1 cellular context compared by ENCODE assay signal in genomic region chr16:88507231-88507743, GRCh38.
TF ChIP-seq lines count a peak whose summit lies in the region.

No MANE protein-coding gene starts in this region.

TF ChIP-seq in HepG2, 621 proteins besides CTCF, POLR2A, EP300 and RAD21 (continued from another document and continues in another):
- TF ChIP-seq ZNF792 (CRISPR knock-in tag; IDR thresholded peaks at IDR 0.05) (no peak), SMARCC2 (IDR thresholded peaks at IDR 0.05) (no peak), HIVEP1 (CRISPR knock-in tag; IDR thresholded peaks at IDR 0.05) (no peak), MAFG (CRISPR knock-in tag; IDR thresholded peaks at IDR 0.05) (no peak), PHF21A (CRISPR knock-in tag; IDR thresholded peaks at IDR 0.05) (no peak), ARID2 (CRISPR knock-in tag; IDR thresholded peaks at IDR 0.05; ENCODE audit: borderline replicate concordance) (no peak), ZNF782 (CRISPR knock-in tag; IDR thresholded peaks at IDR 0.05; ENCODE audit: borderline replicate concordance) (no peak), PLRG1 (conservative IDR thresholded peaks at IDR 0.05) (no peak), NPAS2 (CRISPR knock-in tag; IDR thresholded peaks at IDR 0.05; ENCODE audit: borderline replicate concordance) (no peak), CC2D1A (CRISPR knock-in tag; IDR thresholded peaks at IDR 0.05) (no peak), ZBTB7B (CRISPR knock-in tag; IDR thresholded peaks at IDR 0.05) (no peak), ZNF652 (CRISPR knock-in tag; IDR thresholded peaks at IDR 0.05; ENCODE audit: borderline replicate concordance, low read depth) (no peak), ZNF607 (CRISPR knock-in tag; IDR thresholded peaks at IDR 0.05; ENCODE audit: borderline replicate concordance) (no peak), POLR2AphosphoS5 (IDR thresholded peaks at IDR 0.05; ENCODE audit: low read depth, low read length) (no peak), HDAC1 (CRISPR knock-in tag; IDR thresholded peaks at IDR 0.05) (no peak), CENPBD1 (CRISPR knock-in tag; IDR thresholded peaks at IDR 0.05; ENCODE audit: borderline replicate concordance, low read depth) (no peak), AGO2 (optimal IDR thresholded peaks at IDR 0.05; ENCODE audit: low read depth, low read length) (peak; percentile 35), TFDP2 (CRISPR knock-in tag; IDR thresholded peaks at IDR 0.05) (no peak), ZMYM3 (CRISPR knock-in tag; IDR thresholded peaks at IDR 0.05) (peak; percentile 67), NFYC (CRISPR knock-in tag; IDR thresholded peaks at IDR 0.05) (no peak), KDM4B (CRISPR knock-in tag; IDR thresholded peaks at IDR 0.05) (no peak), ZFP82 (CRISPR knock-in tag; IDR thresholded peaks at IDR 0.05; ENCODE audit: borderline replicate concordance) (no peak), ZNF329 (CRISPR knock-in tag; IDR thresholded peaks at IDR 0.05; ENCODE audit: low read depth) (peak; percentile 100), ASH2L (IDR thresholded peaks at IDR 0.05; ENCODE audit: insufficient read length, low read depth, low read length) (no peak), ZNF788 (CRISPR knock-in tag; IDR thresholded peaks at IDR 0.05; ENCODE audit: borderline replicate concordance) (0 out of 2 replicates have a peak, but pooled peaks have one; percentile 26), AHDC1 (CRISPR knock-in tag; IDR thresholded peaks at IDR 0.05; ENCODE audit: borderline replicate concordance) (no peak), NFE2 (CRISPR knock-in tag; IDR thresholded peaks at IDR 0.05) (no peak), ZNF816 (CRISPR knock-in tag; IDR thresholded peaks at IDR 0.05; ENCODE audit: borderline replicate concordance) (no peak), ZNF367 (CRISPR knock-in tag; IDR thresholded peaks at IDR 0.05; ENCODE audit: borderline replicate concordance) (no peak), ZNF619 (CRISPR knock-in tag; IDR thresholded peaks at IDR 0.05) (no peak), DBP (CRISPR knock-in tag; IDR thresholded peaks at IDR 0.05; ENCODE audit: not compliant biosample characterization) (no peak), MNT (IDR thresholded peaks at IDR 0.05) (no peak), ZNF567 (CRISPR knock-in tag; IDR thresholded peaks at IDR 0.05; ENCODE audit: borderline replicate concordance) (no peak)
- TF ChIP-seq, protein P1, sequence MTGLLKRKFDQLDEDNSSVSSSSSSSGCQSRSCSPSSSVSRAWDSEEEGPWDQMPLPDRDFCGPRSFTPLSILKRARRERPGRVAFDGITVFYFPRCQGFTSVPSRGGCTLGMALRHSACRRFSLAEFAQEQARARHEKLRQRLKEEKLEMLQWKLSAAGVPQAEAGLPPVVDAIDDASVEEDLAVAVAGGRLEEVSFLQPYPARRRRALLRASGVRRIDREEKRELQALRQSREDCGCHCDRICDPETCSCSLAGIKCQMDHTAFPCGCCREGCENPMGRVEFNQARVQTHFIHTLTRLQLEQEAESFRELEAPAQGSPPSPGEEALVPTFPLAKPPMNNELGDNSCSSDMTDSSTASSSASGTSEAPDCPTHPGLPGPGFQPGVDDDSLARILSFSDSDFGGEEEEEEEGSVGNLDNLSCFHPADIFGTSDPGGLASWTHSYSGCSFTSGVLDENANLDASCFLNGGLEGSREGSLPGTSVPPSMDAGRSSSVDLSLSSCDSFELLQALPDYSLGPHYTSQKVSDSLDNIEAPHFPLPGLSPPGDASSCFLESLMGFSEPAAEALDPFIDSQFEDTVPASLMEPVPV (CRISPR knock-in tag; IDR thresholded peaks at IDR 0.05): no peak
- TF ChIP-seq, protein P2, sequence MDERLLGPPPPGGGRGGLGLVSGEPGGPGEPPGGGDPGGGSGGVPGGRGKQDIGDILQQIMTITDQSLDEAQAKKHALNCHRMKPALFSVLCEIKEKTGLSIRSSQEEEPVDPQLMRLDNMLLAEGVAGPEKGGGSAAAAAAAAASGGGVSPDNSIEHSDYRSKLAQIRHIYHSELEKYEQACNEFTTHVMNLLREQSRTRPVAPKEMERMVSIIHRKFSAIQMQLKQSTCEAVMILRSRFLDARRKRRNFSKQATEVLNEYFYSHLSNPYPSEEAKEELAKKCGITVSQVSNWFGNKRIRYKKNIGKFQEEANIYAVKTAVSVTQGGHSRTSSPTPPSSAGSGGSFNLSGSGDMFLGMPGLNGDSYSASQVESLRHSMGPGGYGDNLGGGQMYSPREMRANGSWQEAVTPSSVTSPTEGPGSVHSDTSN (CRISPR knock-in tag; IDR thresholded peaks at IDR 0.05): no peak
- TF ChIP-seq, protein P3, sequence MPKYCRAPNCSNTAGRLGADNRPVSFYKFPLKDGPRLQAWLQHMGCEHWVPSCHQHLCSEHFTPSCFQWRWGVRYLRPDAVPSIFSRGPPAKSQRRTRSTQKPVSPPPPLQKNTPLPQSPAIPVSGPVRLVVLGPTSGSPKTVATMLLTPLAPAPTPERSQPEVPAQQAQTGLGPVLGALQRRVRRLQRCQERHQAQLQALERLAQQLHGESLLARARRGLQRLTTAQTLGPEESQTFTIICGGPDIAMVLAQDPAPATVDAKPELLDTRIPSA (CRISPR knock-in tag; IDR thresholded peaks at IDR 0.05; ENCODE audit: borderline replicate concordance): no peak
- TF ChIP-seq, protein P4, sequence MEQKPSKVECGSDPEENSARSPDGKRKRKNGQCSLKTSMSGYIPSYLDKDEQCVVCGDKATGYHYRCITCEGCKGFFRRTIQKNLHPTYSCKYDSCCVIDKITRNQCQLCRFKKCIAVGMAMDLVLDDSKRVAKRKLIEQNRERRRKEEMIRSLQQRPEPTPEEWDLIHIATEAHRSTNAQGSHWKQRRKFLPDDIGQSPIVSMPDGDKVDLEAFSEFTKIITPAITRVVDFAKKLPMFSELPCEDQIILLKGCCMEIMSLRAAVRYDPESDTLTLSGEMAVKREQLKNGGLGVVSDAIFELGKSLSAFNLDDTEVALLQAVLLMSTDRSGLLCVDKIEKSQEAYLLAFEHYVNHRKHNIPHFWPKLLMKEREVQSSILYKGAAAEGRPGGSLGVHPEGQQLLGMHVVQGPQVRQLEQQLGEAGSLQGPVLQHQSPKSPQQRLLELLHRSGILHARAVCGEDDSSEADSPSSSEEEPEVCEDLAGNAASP (CRISPR knock-in tag; IDR thresholded peaks at IDR 0.05; ENCODE audit: borderline replicate concordance): no peak
- TF ChIP-seq, protein P5, sequence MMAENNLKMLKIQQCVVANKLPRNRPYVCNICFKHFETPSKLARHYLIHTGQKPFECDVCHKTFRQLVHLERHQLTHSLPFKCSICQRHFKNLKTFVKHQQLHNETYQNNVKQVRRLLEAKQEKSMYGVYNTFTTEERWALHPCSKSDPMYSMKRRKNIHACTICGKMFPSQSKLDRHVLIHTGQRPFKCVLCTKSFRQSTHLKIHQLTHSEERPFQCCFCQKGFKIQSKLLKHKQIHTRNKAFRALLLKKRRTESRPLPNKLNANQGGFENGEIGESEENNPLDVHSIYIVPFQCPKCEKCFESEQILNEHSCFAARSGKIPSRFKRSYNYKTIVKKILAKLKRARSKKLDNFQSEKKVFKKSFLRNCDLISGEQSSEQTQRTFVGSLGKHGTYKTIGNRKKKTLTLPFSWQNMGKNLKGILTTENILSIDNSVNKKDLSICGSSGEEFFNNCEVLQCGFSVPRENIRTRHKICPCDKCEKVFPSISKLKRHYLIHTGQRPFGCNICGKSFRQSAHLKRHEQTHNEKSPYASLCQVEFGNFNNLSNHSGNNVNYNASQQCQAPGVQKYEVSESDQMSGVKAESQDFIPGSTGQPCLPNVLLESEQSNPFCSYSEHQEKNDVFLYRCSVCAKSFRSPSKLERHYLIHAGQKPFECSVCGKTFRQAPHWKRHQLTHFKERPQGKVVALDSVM (CRISPR knock-in tag; IDR thresholded peaks at IDR 0.05): no peak
- TF ChIP-seq, protein P6, sequence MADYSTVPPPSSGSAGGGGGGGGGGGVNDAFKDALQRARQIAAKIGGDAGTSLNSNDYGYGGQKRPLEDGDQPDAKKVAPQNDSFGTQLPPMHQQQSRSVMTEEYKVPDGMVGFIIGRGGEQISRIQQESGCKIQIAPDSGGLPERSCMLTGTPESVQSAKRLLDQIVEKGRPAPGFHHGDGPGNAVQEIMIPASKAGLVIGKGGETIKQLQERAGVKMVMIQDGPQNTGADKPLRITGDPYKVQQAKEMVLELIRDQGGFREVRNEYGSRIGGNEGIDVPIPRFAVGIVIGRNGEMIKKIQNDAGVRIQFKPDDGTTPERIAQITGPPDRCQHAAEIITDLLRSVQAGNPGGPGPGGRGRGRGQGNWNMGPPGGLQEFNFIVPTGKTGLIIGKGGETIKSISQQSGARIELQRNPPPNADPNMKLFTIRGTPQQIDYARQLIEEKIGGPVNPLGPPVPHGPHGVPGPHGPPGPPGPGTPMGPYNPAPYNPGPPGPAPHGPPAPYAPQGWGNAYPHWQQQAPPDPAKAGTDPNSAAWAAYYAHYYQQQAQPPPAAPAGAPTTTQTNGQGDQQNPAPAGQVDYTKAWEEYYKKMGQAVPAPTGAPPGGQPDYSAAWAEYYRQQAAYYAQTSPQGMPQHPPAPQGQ (CRISPR knock-in tag; IDR thresholded peaks at IDR 0.05; ENCODE audit: borderline replicate concordance): no peak
- TF ChIP-seq, protein P7, sequence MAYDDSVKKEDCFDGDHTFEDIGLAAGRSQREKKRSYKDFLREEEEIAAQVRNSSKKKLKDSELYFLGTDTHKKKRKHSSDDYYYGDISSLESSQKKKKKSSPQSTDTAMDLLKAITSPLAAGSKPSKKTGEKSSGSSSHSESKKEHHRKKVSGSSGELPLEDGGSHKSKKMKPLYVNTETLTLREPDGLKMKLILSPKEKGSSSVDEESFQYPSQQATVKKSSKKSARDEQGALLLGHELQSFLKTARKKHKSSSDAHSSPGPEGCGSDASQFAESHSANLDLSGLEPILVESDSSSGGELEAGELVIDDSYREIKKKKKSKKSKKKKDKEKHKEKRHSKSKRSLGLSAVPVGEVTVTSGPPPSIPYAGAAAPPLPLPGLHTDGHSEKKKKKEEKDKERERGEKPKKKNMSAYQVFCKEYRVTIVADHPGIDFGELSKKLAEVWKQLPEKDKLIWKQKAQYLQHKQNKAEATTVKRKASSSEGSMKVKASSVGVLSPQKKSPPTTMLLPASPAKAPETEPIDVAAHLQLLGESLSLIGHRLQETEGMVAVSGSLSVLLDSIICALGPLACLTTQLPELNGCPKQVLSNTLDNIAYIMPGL (CRISPR knock-in tag; IDR thresholded peaks at IDR 0.05; ENCODE audit: borderline replicate concordance in 1 of 2, low read depth in 1 of 2): no peak
